In genomic region chr1:228782662-228783414, GRCh38 we compare ENCODE assay signal across 13 cellular contexts. TPM values are rescaled to one million over a fixed set of nuclear protein-coding genes. Genes with fewer than 3 reads are reported as not detected.
DNase-seq lines count a peak whose midpoint lies in the region; ATAC-seq and TF ChIP-seq lines count a peak whose summit lies in the region.
"Had no signal": no experiment of that assay in that cellular context is flagged by ENCODE, and none has a peak within 500 bp of the region (broad histone marks: within the 10 kb centered on the region; RNA-seq: fewer than 3 reads in every experiment).

No MANE protein-coding gene starts in this region.

- no peaks in the 10 kb centered on the region for H3K36me3 Mint-ChIP-seq in activated CD8-positive, alpha-beta T cell treated with anti-CD3 and anti-CD28 coated beads for 36 hours (ENCODE audit: low read depth)
- no peaks in the 10 kb centered on the region for H3K36me3 Mint-ChIP-seq in activated CD8-positive, alpha-beta T cell treated with anti-CD3 and anti-CD28 coated beads, Interleukin-2, amount 10 ng/mL, durations not matched to agents 7 days and 5 days (ENCODE audit: low read depth)
- H3K36me3 Mint-ChIP-seq: activated naive CD8-positive, alpha-beta T cell; naive thymus-derived CD4-positive, alpha-beta T cell had no signal

- H3K27ac ChIP-seq in Peyer's patch, result peak overlapping the region in 3 of 4 donors; percentile 45 to 97 (median 85)
- no peak overlapping the region for H3K27ac ChIP-seq in gastroesophageal sphincter
- H3K27ac ChIP-seq in transverse colon, result peak overlapping the region; percentile 72 to 80 (median 76)

- H3K27me3 ChIP-seq in Peyer's patch (no peaks in the 10 kb centered on the region), gastroesophageal sphincter (no peaks in the 10 kb centered on the region), transverse colon (no peaks in the 10 kb centered on the region)

- no peaks in the 10 kb centered on the region for H3K9me3 Mint-ChIP-seq in activated CD8-positive, alpha-beta T cell treated with anti-CD3 and anti-CD28 coated beads for 36 hours
- H3K9me3 Mint-ChIP-seq in activated CD8-positive, alpha-beta T cell treated with anti-CD3 and anti-CD28 coated beads, Interleukin-2, amount 10 ng/mL, durations not matched to agents 7 days and 5 days (ENCODE audit: insufficient read depth), result no peaks in the 10 kb centered on the region
- H3K9me3 Mint-ChIP-seq: activated CD4-positive, alpha-beta memory T cell treated with anti-CD3 and anti-CD28 coated beads, Interleukin-2, amount 10 ng/mL, durations not matched to agents 7 days and 5 days; GM23338 had no signal

- no peaks in the 10 kb centered on the region for H3K9me3 ChIP-seq in Peyer's patch
- no peaks in the 10 kb centered on the region for H3K9me3 ChIP-seq in gastroesophageal sphincter
- H3K9me3 ChIP-seq in transverse colon, result no peaks in the 10 kb centered on the region

- H3K27me3 Mint-ChIP-seq in activated CD8-positive, alpha-beta T cell treated with anti-CD3 and anti-CD28 coated beads for 36 hours, result no peaks in the 10 kb centered on the region
- peaks cover 6% of the 10 kb centered on the region for H3K27me3 Mint-ChIP-seq in activated CD8-positive, alpha-beta T cell treated with anti-CD3 and anti-CD28 coated beads, Interleukin-2, amount 10 ng/mL, durations not matched to agents 7 days and 5 days (ENCODE audit: low read depth)
- H3K27me3 Mint-ChIP-seq: activated CD4-positive, alpha-beta memory T cell treated with anti-CD3 and anti-CD28 coated beads, Interleukin-2, amount 10 ng/mL, durations not matched to agents 7 days and 5 days; activated naive CD8-positive, alpha-beta T cell had no signal

- no peak for TF ChIP-seq CTCF in activated CD8-positive, alpha-beta T cell treated with anti-CD3 and anti-CD28 coated beads for 36 hours (IDR thresholded peaks at IDR 0.05)
- TF ChIP-seq CTCF in Peyer's patch (IDR thresholded peaks at IDR 0.05) (no peak), gastroesophageal sphincter (IDR thresholded peaks at IDR 0.05) (no peak), transverse colon (IDR thresholded peaks at IDR 0.05) (no peak)

- TF ChIP-seq EP300 in gastroesophageal sphincter (IDR thresholded peaks at IDR 0.05), result no peak
- TF ChIP-seq EP300 in transverse colon (IDR thresholded peaks at IDR 0.05; ENCODE audit: low read depth), result no peak

- no peak overlapping the region for H3K27ac Mint-ChIP-seq in activated CD8-positive, alpha-beta T cell treated with anti-CD3 and anti-CD28 coated beads for 36 hours
- H3K27ac Mint-ChIP-seq in activated CD8-positive, alpha-beta T cell treated with anti-CD3 and anti-CD28 coated beads, Interleukin-2, amount 10 ng/mL, durations not matched to agents 7 days and 5 days, result no peak overlapping the region
- H3K27ac Mint-ChIP-seq: activated CD4-positive, alpha-beta memory T cell treated with anti-CD3 and anti-CD28 coated beads, Interleukin-2, amount 10 ng/mL, durations not matched to agents 7 days and 5 days; activated naive CD8-positive, alpha-beta T cell; GM23338 had no signal

- POLR2A ChIA-PET in activated CD8-positive, alpha-beta T cell treated with anti-CD3 and anti-CD28 coated beads for 36 hours (lab: Charles Lee), result no interaction called here
- POLR2A ChIA-PET in activated CD8-positive, alpha-beta T cell treated with anti-CD3 and anti-CD28 coated beads, Interleukin-2, amount 10 ng/mL, durations not matched to agents 7 days and 5 days (lab: Charles Lee), result interaction anchor here (0.7 kb wide), 1 partner anchor 9 kb away, joined by 3 read pairs; no protein-coding TSS in a partner anchor

- peaks cover 0 to 17% (median 4%) of the 10 kb centered on the region in 4 donors for H3K4me1 ChIP-seq in Peyer's patch
- H3K4me1 ChIP-seq in gastroesophageal sphincter, result no peaks in the 10 kb centered on the region
- H3K4me1 ChIP-seq in transverse colon, result peaks cover 7 to 19% (median 14%) of the 10 kb centered on the region in 4 donors

- intact Hi-C loops in activated CD8-positive, alpha-beta T cell treated with anti-CD3 and anti-CD28 coated beads for 36 hours (cut with micrococcal nuclease), result no loop called here
- intact Hi-C loops in transverse colon (cut with DNase I; ENCODE audit: low total_unique reads), result no loop called here

- WGBS in gastroesophageal sphincter (ENCODE audit: low coverage in 1 of 2), 2 donors, result 91 to 96% methylated on average over 4 of the region's 5 CpGs
- WGBS in transverse colon (ENCODE audit: low coverage in 1 of 2), 2 donors, result 61 to 64% methylated on average over 5 of the region's 5 CpGs

- no peak overlapping the region for H3K4me3 Mint-ChIP-seq in activated CD8-positive, alpha-beta T cell treated with anti-CD3 and anti-CD28 coated beads for 36 hours
- no peak overlapping the region for H3K4me3 Mint-ChIP-seq in activated CD8-positive, alpha-beta T cell treated with anti-CD3 and anti-CD28 coated beads, Interleukin-2, amount 10 ng/mL, durations not matched to agents 7 days and 5 days
- H3K4me3 Mint-ChIP-seq: activated CD4-positive, alpha-beta memory T cell treated with anti-CD3 and anti-CD28 coated beads, Interleukin-2, amount 10 ng/mL, durations not matched to agents 7 days and 5 days; activated naive CD8-positive, alpha-beta T cell; GM23338; naive thymus-derived CD4-positive, alpha-beta T cell had no signal

- peak in 1 of 2 donors; percentile 20 for TF ChIP-seq POLR2A in Peyer's patch (IDR thresholded peaks at IDR 0.05)
- no peak for TF ChIP-seq POLR2A in gastroesophageal sphincter (IDR thresholded peaks at IDR 0.05)
- peak; percentile 53 for TF ChIP-seq POLR2A in transverse colon (IDR thresholded peaks at IDR 0.05)

- CTCF ChIA-PET in activated CD8-positive, alpha-beta T cell treated with anti-CD3 and anti-CD28 coated beads for 36 hours (lab: Charles Lee), result no interaction called here
- CTCF ChIA-PET in activated CD8-positive, alpha-beta T cell treated with anti-CD3 and anti-CD28 coated beads, Interleukin-2, amount 10 ng/mL, durations not matched to agents 7 days and 5 days (lab: Charles Lee), result no interaction called here

- H3K36me3 ChIP-seq in Peyer's patch, result no peaks in the 10 kb centered on the region
- H3K36me3 ChIP-seq in gastroesophageal sphincter, result no peaks in the 10 kb centered on the region
- H3K36me3 ChIP-seq in transverse colon, result no peaks in the 10 kb centered on the region

- no peaks in the 10 kb centered on the region for H3K4me1 Mint-ChIP-seq in activated CD8-positive, alpha-beta T cell treated with anti-CD3 and anti-CD28 coated beads for 36 hours (ENCODE audit: low read depth)
- peaks cover 9% of the 10 kb centered on the region for H3K4me1 Mint-ChIP-seq in activated CD8-positive, alpha-beta T cell treated with anti-CD3 and anti-CD28 coated beads, Interleukin-2, amount 10 ng/mL, durations not matched to agents 7 days and 5 days (ENCODE audit: low read depth)
- H3K4me1 Mint-ChIP-seq: activated CD4-positive, alpha-beta memory T cell treated with anti-CD3 and anti-CD28 coated beads, Interleukin-2, amount 10 ng/mL, durations not matched to agents 7 days and 5 days; GM23338 had no signal

- peak overlapping the region in 2 of 4 donors; percentile 26 to 40 for H3K4me3 ChIP-seq in Peyer's patch
- H3K4me3 ChIP-seq in gastroesophageal sphincter, result no peak overlapping the region
- H3K4me3 ChIP-seq in transverse colon, result no peak overlapping the region
- H3K4me3 ChIP-seq: GM23338 had no signal

- in situ Hi-C loops in transverse colon (cut with MboI; ENCODE audit: low pct_ligation_motif_present in 1 of 4, low pct_unique_long_range_greater_than_20kb in 1 of 4, low sequenced_read_pairs in 3 of 4), result no loop called here

- ATAC-seq in activated CD8-positive, alpha-beta T cell treated with anti-CD3 and anti-CD28 coated beads for 36 hours, result peak; percentile 34
- no peak for ATAC-seq in activated CD8-positive, alpha-beta T cell treated with anti-CD3 and anti-CD28 coated beads, Interleukin-2, amount 10 ng/mL, durations not matched to agents 7 days and 5 days
- peak; percentile 62 for ATAC-seq in gastroesophageal sphincter
- no peak for ATAC-seq in GM18498 (IDR thresholded peaks at IDR 0.05; ENCODE audit: unreplicated experiment)
- ATAC-seq: GM23338; naive thymus-derived CD4-positive, alpha-beta T cell had no signal

- DNase-seq in activated CD8-positive, alpha-beta T cell treated with anti-CD3 and anti-CD28 coated beads for 36 hours, result no peak
- no peak for DNase-seq in activated CD8-positive, alpha-beta T cell treated with anti-CD3 and anti-CD28 coated beads, Interleukin-2, amount 10 ng/mL, durations not matched to agents 7 days and 5 days
- DNase-seq in Peyer's patch (peak in 2 of 3 donors; percentile 67 to 89), transverse colon (peak; percentile 70), NCI-H2107 (lab: John Stamatoyannopoulos, UW) (no peak), cerebellar nuclear complex (lab: John Stamatoyannopoulos, UW) (no peak)
- DNase-seq: activated CD4-positive, alpha-beta memory T cell treated with anti-CD3 and anti-CD28 coated beads, Interleukin-2, amount 10 ng/mL, durations not matched to agents 7 days and 5 days; naive thymus-derived CD4-positive, alpha-beta T cell; stimulated activated CD4-positive, alpha-beta T cell treated with anti-CD3 and anti-CD28 coated beads, Interleukin-12 subunit alpha, Interleukin-12 subunit beta, amount 100 ng/mL, for 4 hours had no signal

RNA-seq across cellular contexts. Expression of gene RHOU, which starts 47.6 kb away (rescaled TPM):
- 1 to 10 TPM; 1.2 TPM for total RNA-seq in activated CD8-positive, alpha-beta T cell treated with anti-CD3 and anti-CD28 coated beads for 36 hours
- total RNA-seq in activated CD8-positive, alpha-beta T cell treated with anti-CD3 and anti-CD28 coated beads, Interleukin-2, amount 10 ng/mL, durations not matched to agents 7 days and 5 days, result 1 to 10 TPM; 9.5 to 9.7 TPM
- total RNA-seq in Peyer's patch (10 to 100 TPM; 14.0 to 62.0 (median 42.1) TPM), gastroesophageal sphincter (10 to 100 TPM; 16.3 to 53.0 (median 31.0) TPM), transverse colon (10 to 100 TPM; 32.0 to 62.5 (median 38.4) TPM)

Comparison
In these comparisons a context has a peak if more than half of its experiments do, and no peak if none do; other contexts are left out.
1. ATAC-seq: peak in activated CD8-positive, alpha-beta T cell treated with anti-CD3 and anti-CD28 coated beads for 36 hours (single experiment) and gastroesophageal sphincter (single experiment); none in activated CD8-positive, alpha-beta T cell treated with anti-CD3 and anti-CD28 coated beads, Interleukin-2, amount 10 ng/mL, durations not matched to agents 7 days and 5 days (single experiment) and GM18498 (single experiment).
2. RNA of gene RHOU, which starts 47.6 kb away (total RNA-seq): 14.0 to 62.0 TPM in Peyer's patch, 32.0 to 62.5 TPM in transverse colon, 16.3 to 53.0 TPM in gastroesophageal sphincter and 9.5 to 9.7 TPM in activated CD8-positive, alpha-beta T cell treated with anti-CD3 and anti-CD28 coated beads, Interleukin-2, amount 10 ng/mL, durations not matched to agents 7 days and 5 days; 1.2 TPM in activated CD8-positive, alpha-beta T cell treated with anti-CD3 and anti-CD28 coated beads for 36 hours; every median in the first group is over 4 times any median in the second.
3. DNase-seq: peak in Peyer's patch (2 of 3) and transverse colon (single experiment); none in activated CD8-positive, alpha-beta T cell treated with anti-CD3 and anti-CD28 coated beads for 36 hours (single experiment), activated CD8-positive, alpha-beta T cell treated with anti-CD3 and anti-CD28 coated beads, Interleukin-2, amount 10 ng/mL, durations not matched to agents 7 days and 5 days (single experiment), NCI-H2107 (single experiment) and cerebellar nuclear complex (0 of 2).
4. H3K27ac ChIP-seq: peak in Peyer's patch (3 of 4) and transverse colon (4 of 4); none in gastroesophageal sphincter (0 of 4).